ENCODE assay signal across 14 cellular contexts in the genomic region with DNA sequence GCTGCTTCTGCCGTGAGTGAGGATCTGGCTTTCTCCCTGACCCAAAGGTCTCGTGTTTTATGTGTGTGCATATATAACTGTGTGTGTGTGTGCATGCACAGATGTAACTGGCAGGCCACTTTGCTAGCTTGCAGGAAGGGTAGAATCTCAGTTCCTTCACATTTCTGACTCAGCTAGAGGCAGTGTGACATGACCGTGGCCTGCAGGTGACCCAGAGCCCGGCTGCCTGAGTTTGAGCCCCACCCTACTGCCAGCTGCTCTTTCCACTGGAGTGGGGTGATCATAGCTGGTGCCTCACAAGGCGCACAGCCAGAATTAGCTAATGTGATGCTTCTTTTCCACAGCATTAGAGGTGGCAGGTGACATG. TPM values are rescaled to one million over a fixed set of nuclear protein-coding genes. Genes with fewer than 3 reads are reported as not detected.
DNase-seq lines count a peak whose midpoint lies in the region; ATAC-seq, FAIRE-seq and TF ChIP-seq lines count a peak whose summit lies in the region.
"Had no signal": no experiment of that assay in that cellular context is flagged by ENCODE, and none has a peak within 500 bp of the region (broad histone marks: within the 10 kb centered on the region; RNA-seq: fewer than 3 reads in every experiment).

No MANE protein-coding gene starts in this region.

- peak; percentile 99 for FAIRE-seq in GM12891 (lab: Jason Lieb, UNC)

- no peak for TF ChIP-seq POLR2A in GM12891 (IDR thresholded peaks at IDR 0.05; ENCODE audit: low read depth, low read length)

- peak; percentile 90 for ATAC-seq in GM21529 (IDR thresholded peaks at IDR 0.05; ENCODE audit: unreplicated experiment)
- ATAC-seq: left cardiac atrium had no signal

- DNase-seq in GM12891 (ENCODE audit: insufficient read length, low spot score) (peak; percentile 73), LHCN-M2 (ENCODE audit: low read depth) (peak; percentile 39), kidney tubule cell (ENCODE audit: low spot score) (peak; percentile 30), germinal center (ENCODE audit: low spot score) (no peak), DMS153 (lab: John Stamatoyannopoulos, UW) (no peak), GM19238 (ENCODE audit: insufficient read length, low spot score) (no peak)
- DNase-seq: activated CD4-positive, alpha-beta T cell treated with anti-CD3 and anti-CD28 coated beads, Interleukin-2, amount 10 ng/mL, durations not matched to agents 24 days and 14 days; activated gamma-delta T cell treated with Interleukin-2 at 50 U/mL for 16 hours; CD4-positive, alpha-beta memory T cell; left cardiac atrium; NCI-H526 treated with DMSO at 0.1 percent for 48 hours had no signal

TF ChIP-seq in GM12891, 5 proteins besides CTCF, POLR2A, EP300 and RAD21:
- TF ChIP-seq PAX5 (IDR thresholded peaks at IDR 0.05; ENCODE audit: insufficient read depth, low read length, severe bottlenecking) (no peak), SPI1 (IDR thresholded peaks at IDR 0.05; ENCODE audit: low read depth, low read length) (peak; percentile 86), POLR2AphosphoS5 (IDR thresholded peaks at IDR 0.05; ENCODE audit: low read depth, low read length) (no peak), POU2F2 (IDR thresholded peaks at IDR 0.05; ENCODE audit: low read depth, low read length) (0 out of 2 replicates have a peak, but pooled peaks have one; percentile 41)

RNA-seq across cellular contexts. Expression of gene MYL7, which starts 9.3 kb away (rescaled TPM):
- not detected for polyA plus RNA-seq in GM12891 (2012; ENCODE audit: low read depth, missing spikeins)
- total RNA-seq in LHCN-M2 (2014; rRNA removed) = not detected in 2 replicates
- polyA plus RNA-seq in LHCN-M2 (2012) = not detected
- total RNA-seq: activated CD4-positive, alpha-beta T cell treated with anti-CD3 and anti-CD28 coated beads, Interleukin-2, amount 10 ng/mL, durations not matched to agents 24 days and 14 days; CD4-positive, alpha-beta memory T cell; chondrocyte; neural crest cell had no signal
- polyA plus RNA-seq: CD4-positive, alpha-beta memory T cell had no signal

RNA-seq across cellular contexts. Expression of gene POLD2, which starts 27.1 kb away (rescaled TPM):
- 117 TPM for polyA plus RNA-seq in GM12891 (2012; ENCODE audit: low read depth, missing spikeins)
- total RNA-seq in LHCN-M2 (2014; rRNA removed) = 193 and 201 TPM in 2 replicates
- polyA plus RNA-seq in LHCN-M2 (2012) = 235 TPM

RNA-seq across cellular contexts. Expression of gene GCK, which starts 38.8 kb away (rescaled TPM):
- not detected for polyA plus RNA-seq in GM12891 (2012; ENCODE audit: low read depth, missing spikeins)
- total RNA-seq in LHCN-M2 (2014; rRNA removed) = not detected in 2 replicates
- 0.09 TPM for polyA plus RNA-seq in LHCN-M2 (2012)

RNA-seq across cellular contexts. Expression of gene AEBP1, which starts 46.3 kb away (rescaled TPM):
- polyA plus RNA-seq in GM12891 (2012; ENCODE audit: low read depth, missing spikeins) = 0.71 TPM
- total RNA-seq in LHCN-M2 (2014; rRNA removed) = not detected in 2 replicates
- not detected for polyA plus RNA-seq in LHCN-M2 (2012)

RNA-seq across cellular contexts. Expression of gene YKT6, which starts 50.3 kb away (rescaled TPM):
- polyA plus RNA-seq in GM12891 (2012; ENCODE audit: low read depth, missing spikeins) = 49.1 TPM
- total RNA-seq in LHCN-M2 (2014; rRNA removed) = 136 TPM in 2 replicates
- 178 TPM for polyA plus RNA-seq in LHCN-M2 (2012)

Comparison
In these comparisons a context has a peak if more than half of its experiments do, and no peak if none do; other contexts are left out.
1. DNase-seq: peak in GM12891 (single experiment), LHCN-M2 (single experiment) and kidney tubule cell (single experiment); none in germinal center (single experiment), DMS153 (single experiment) and GM19238 (single experiment).